12 cellular contexts compared by ENCODE assay signal in genomic region chr11:129315781-129316579, GRCh38. TPM values are rescaled to one million over a fixed set of nuclear protein-coding genes. Genes with fewer than 3 reads are reported as not detected.
DNase-seq lines count a peak whose midpoint lies in the region; ATAC-seq and TF ChIP-seq lines count a peak whose summit lies in the region.
"Had no signal": no experiment of that assay in that cellular context is flagged by ENCODE, and none has a peak within 500 bp of the region (broad histone marks: within the 10 kb centered on the region; RNA-seq: fewer than 3 reads in every experiment).

No MANE protein-coding gene starts in this region.

- no peak overlapping the region for H3K4ac ChIP-seq in mesenchymal stem cell (ENCODE audit: low read depth in 1 of 2, low read length in 2 of 2)

- H2BK12ac ChIP-seq in mesenchymal stem cell (ENCODE audit: low read length in 2 of 2), result no peak overlapping the region

- no peak overlapping the region for H3K4me3 ChIP-seq in mesenchymal stem cell (ENCODE audit: insufficient read depth in 1 of 2, low read depth in 1 of 2, low read length in 2 of 2)

- H3K36me3 ChIP-seq in mesenchymal stem cell (ENCODE audit: control insufficient read depth in 1 of 2, insufficient read depth in 2 of 2, low read depth in 1 of 2, low read length in 2 of 2), result no peaks in the 10 kb centered on the region

- CTCF ChIA-PET in WTC11 (lab: Charles Lee), result interaction anchor here (1.3 to 2.7 kb wide), 3 partner anchors 16 to 434 kb away, joined by 3 to 16 read pairs (median 4); no protein-coding TSS in a partner anchor

- POLR2A ChIA-PET in WTC11 (lab: Charles Lee), result no interaction called here

- H3K79me1 ChIP-seq in mesenchymal stem cell (replicated peaks; ENCODE audit: low read length, poor library complexity, severe bottlenecking), result no peaks in the 10 kb centered on the region

- peak overlapping the region; percentile 16 for H2BK15ac ChIP-seq in mesenchymal stem cell (ENCODE audit: low read depth, poor library complexity, severe bottlenecking)

- peak overlapping the region; percentile 88; the same call in 1 of the 2 replicates for H3K27ac Mint-ChIP-seq in WTC11

- ATAC-seq in WTC11 (peak; percentile 72), left cardiac atrium (no peak), GM21515 (IDR thresholded peaks at IDR 0.05; ENCODE audit: unreplicated experiment) (no peak)

- H3K9me3 Mint-ChIP-seq in WTC11, result peaks cover 3% of the 10 kb centered on the region

- no peak overlapping the region for H3K27ac ChIP-seq in mesenchymal stem cell (ENCODE audit: low read length, poor library complexity, severe bottlenecking)

- peaks cover 10 to 11% of the 10 kb centered on the region in 2 experiments for H3K27me3 ChIP-seq in mesenchymal stem cell (ENCODE audit: control insufficient read depth in 1 of 2, insufficient read depth in 1 of 2, low read length in 2 of 2)

- no peaks in the 10 kb centered on the region for H3K27me3 Mint-ChIP-seq in WTC11 (ENCODE audit: low read depth)

- no peaks in the 10 kb centered on the region for H3K4me1 ChIP-seq in mesenchymal stem cell (ENCODE audit: control insufficient read depth, insufficient read depth, low read depth, low read length)

- H4K91ac ChIP-seq in mesenchymal stem cell (ENCODE audit: low read length), result no peak overlapping the region

- peaks cover 73% of the 10 kb centered on the region for H3K4me1 Mint-ChIP-seq in WTC11

- H3K36me3 Mint-ChIP-seq in WTC11, result peaks cover 2% of the 10 kb centered on the region; the same call in 1 of the 2 replicates

- H3K14ac ChIP-seq in mesenchymal stem cell (ENCODE audit: low read length in 2 of 2), result peak overlapping the region in 1 of 2 experiments; percentile 33

- no peak overlapping the region for H2AK5ac ChIP-seq in mesenchymal stem cell (ENCODE audit: low read length, severe bottlenecking)

- H3K23ac ChIP-seq in mesenchymal stem cell (ENCODE audit: low read length in 2 of 2), result peak overlapping the region in 1 of 2 experiments; percentile 87

- no peak overlapping the region for H3K18ac ChIP-seq in mesenchymal stem cell (ENCODE audit: low read depth in 1 of 2, low read length in 2 of 2)

- intact Hi-C loops in left cardiac atrium (cut with DNase I), result no loop called here

- DNase-seq in COR-L47 (lab: John Stamatoyannopoulos, UW), result peak; percentile 65
- DNase-seq in NCI-H2029 (lab: John Stamatoyannopoulos, UW), result peak; percentile 92
- peak; percentile 51 for DNase-seq in WTC11 (ENCODE audit: low spot score)
- no peak for DNase-seq in mesenchymal stem cell
- DNase-seq in T-helper 2 cell, result no peak
- no peak for DNase-seq in left cardiac atrium
- DNase-seq in central memory CD4-positive, alpha-beta T cell, result no peak
- DNase-seq: activated effector memory CD4-positive, alpha-beta T cell treated with Interleukin-2 at 50 U/mL for 16 hours; dermis blood vessel endothelial cell; NCI-H1436; T-helper 9 cell had no signal

- H2AFZ ChIP-seq in mesenchymal stem cell (ENCODE audit: low read depth, low read length), result no peak overlapping the region

- H4K8ac ChIP-seq in mesenchymal stem cell (ENCODE audit: low read length), result no peak overlapping the region

- no peak overlapping the region for H2BK5ac ChIP-seq in mesenchymal stem cell (ENCODE audit: low read depth, low read length, poor library complexity, severe bottlenecking)

- TF ChIP-seq CTCF in WTC11 (IDR thresholded peaks at IDR 0.05), result no peak

- no peak overlapping the region for H3K9ac ChIP-seq in mesenchymal stem cell (ENCODE audit: low read length)

- no peak overlapping the region for H2BK120ac ChIP-seq in mesenchymal stem cell (ENCODE audit: low read depth, low read length)

- peak overlapping the region; percentile 29; the same call in 1 of the 2 replicates for H3K4me3 Mint-ChIP-seq in WTC11

- H3K4me2 ChIP-seq in mesenchymal stem cell (ENCODE audit: low read length, poor library complexity, severe bottlenecking), result no peak overlapping the region

- 43% methylated on average over 11 of the region's 12 CpGs for WGBS in mesenchymal stem cell

- no peaks in the 10 kb centered on the region for H3K9me3 ChIP-seq in mesenchymal stem cell (ENCODE audit: control insufficient read depth, low read length)

TF ChIP-seq in WTC11, 78 proteins besides CTCF, POLR2A, EP300 and RAD21:
- TF ChIP-seq E2F4 (CRISPR knock-in tag; IDR thresholded peaks at IDR 0.05; ENCODE audit: borderline replicate concordance, low read depth) (no peak), ETV6 (CRISPR knock-in tag; IDR thresholded peaks at IDR 0.05) (0 out of 2 replicates have a peak, but pooled peaks have one; percentile 52), MAX (CRISPR knock-in tag; IDR thresholded peaks at IDR 0.05) (peak; percentile 27; the same call in 1 of the 2 replicates), KAT7 (CRISPR knock-in tag; IDR thresholded peaks at IDR 0.05; ENCODE audit: borderline replicate concordance) (0 out of 2 replicates have a peak, but pooled peaks have one; percentile 71), CREM (CRISPR knock-in tag; IDR thresholded peaks at IDR 0.05) (no peak), ZNF423 (CRISPR knock-in tag; IDR thresholded peaks at IDR 0.05) (no peak)

RNA-seq across cellular contexts. Expression of gene BARX2, which starts 59.7 kb away (rescaled TPM):
- not detected in 3 replicates for total RNA-seq in WTC11 (2021)
- not detected for polyA plus RNA-seq in mesenchymal stem cell (2013, experiment 1 of 2)
- not detected for polyA plus RNA-seq in mesenchymal stem cell (2013, experiment 2 of 2)
- total RNA-seq in left cardiac atrium, result not detected
- total RNA-seq: dermis blood vessel endothelial cell had no signal

Comparison
In these comparisons a context has a peak if more than half of its experiments do, and no peak if none do; other contexts are left out.
1. DNase-seq: peak in COR-L47 (single experiment), NCI-H2029 (single experiment) and WTC11 (single experiment); none in mesenchymal stem cell (single experiment), T-helper 2 cell (0 of 5), left cardiac atrium (single experiment) and central memory CD4-positive, alpha-beta T cell (single experiment).